In the genomic region with DNA sequence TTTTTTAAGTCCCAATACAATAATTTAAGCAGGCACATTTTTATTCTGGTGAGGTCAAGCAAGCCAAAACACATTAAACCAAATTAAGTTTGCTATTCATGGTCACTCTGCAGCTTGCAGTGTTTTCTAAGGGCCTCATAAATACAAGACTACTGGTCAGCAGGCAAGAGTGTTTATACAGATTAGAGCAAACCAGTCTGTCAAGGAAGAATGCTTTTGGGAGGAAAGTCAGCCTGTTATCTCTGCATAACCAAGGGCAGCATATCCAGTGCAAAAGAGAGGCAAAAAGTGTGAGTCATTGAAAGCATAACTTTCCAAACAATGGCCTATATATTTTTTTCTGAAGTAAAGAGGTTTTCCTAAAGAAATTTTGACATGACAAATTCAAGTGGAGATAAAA, we compare ENCODE assay signal across 12 cellular contexts. TPM values are rescaled to one million over a fixed set of nuclear protein-coding genes. Genes with fewer than 3 reads are reported as not detected.
DNase-seq lines count a peak whose midpoint lies in the region; ATAC-seq and TF ChIP-seq lines count a peak whose summit lies in the region.
"Had no signal": no experiment of that assay in that cellular context is flagged by ENCODE, and none has a peak within 500 bp of the region (broad histone marks: within the 10 kb centered on the region; RNA-seq: fewer than 3 reads in every experiment).

No MANE protein-coding gene starts in this region.

- H3K9me3 Mint-ChIP-seq in CD4-positive, alpha-beta T cell: no peaks in the 10 kb centered on the region

- H3K9me3 ChIP-seq in CD4-positive, alpha-beta T cell (ENCODE audit: control insufficient read depth, low read length): no peaks in the 10 kb centered on the region

- no peak overlapping the region for H3K4me3 Mint-ChIP-seq in CD4-positive, alpha-beta T cell

- no peak overlapping the region for H3K27ac ChIP-seq in CD4-positive, alpha-beta T cell (ENCODE audit: low read depth, low read length)

- POLR2A ChIA-PET in CD4-positive, alpha-beta T cell (lab: Charles Lee): no interaction called here

- no peak for DNase-seq in Right ventricle myocardium inferior (ENCODE audit: missing footprints)
- DNase-seq in cardiac septum (ENCODE audit: low spot score): no peak
- DNase-seq in cardiac fibroblast (ENCODE audit: low read depth in 2 of 2): peak; percentile 72 to 93
- DNase-seq in left kidney (ENCODE audit: low read depth, low spot score): peak; percentile 71
- DNase-seq in NCI-H2171 (lab: John Stamatoyannopoulos, UW): no peak
- no peak for DNase-seq in CD4-positive, alpha-beta T cell
- no peak for DNase-seq in NCI-H187 (lab: John Stamatoyannopoulos, UW)
- DNase-seq: activated gamma-delta T cell, AML-193, NCI-H1105 treated with DMSO at 0.1 percent for 48 hours, SW 1271 had no signal

- peak; percentile 38 for ATAC-seq in Right ventricle myocardium inferior
- ATAC-seq in HG03354 (IDR thresholded peaks at IDR 0.05; ENCODE audit: poor library complexity, severe bottlenecking, unreplicated experiment): no peak
- no peak for ATAC-seq in CD4-positive, alpha-beta T cell (ENCODE audit: poor library complexity)

- CTCF ChIA-PET in CD4-positive, alpha-beta T cell (lab: Charles Lee): no interaction called here

- no peaks in the 10 kb centered on the region for H3K36me3 Mint-ChIP-seq in CD4-positive, alpha-beta T cell (ENCODE audit: low read depth)

- no peak overlapping the region for H3K4me3 ChIP-seq in cardiac fibroblast (replicated peaks in 1 of 2; ENCODE audit: low read depth in 2 of 2, low read length in 2 of 2)

- H3K27me3 ChIP-seq in CD4-positive, alpha-beta T cell (ENCODE audit: control insufficient read depth, insufficient read depth, low read length): no peaks in the 10 kb centered on the region

- intact Hi-C loops in Right ventricle myocardium inferior (cut with DNase I): loop anchor here (5.0 kb wide), 1 partner anchor 80 kb away; the partner anchor contains the start of gene LGR4
- intact Hi-C loops in cardiac septum (cut with DNase I): loop anchor here (5.0 kb wide), 1 partner anchor 80 kb away; the partner anchor contains the start of gene LGR4
- intact Hi-C loops in CD4-positive, alpha-beta T cell (cut with DNase I, micrococcal nuclease): no loop called here

- no peaks in the 10 kb centered on the region for H3K4me1 Mint-ChIP-seq in CD4-positive, alpha-beta T cell (ENCODE audit: low read depth)

- peaks cover 7% of the 10 kb centered on the region for H3K27me3 Mint-ChIP-seq in CD4-positive, alpha-beta T cell

- TF ChIP-seq CTCF in cardiac fibroblast (IDR thresholded peaks at IDR 0.05; ENCODE audit: low read depth, low read length): no peak
- no peak for TF ChIP-seq CTCF in CD4-positive, alpha-beta T cell (IDR thresholded peaks at IDR 0.05)

- H3K27ac Mint-ChIP-seq in CD4-positive, alpha-beta T cell: no peak overlapping the region

RNA-seq across cellular contexts. Expression of gene CCDC34, which starts 29.7 kb away (rescaled TPM):
- total RNA-seq in Right ventricle myocardium inferior (3.8 TPM), cardiac septum (2.3 TPM)
- 1 to 10 TPM; 1.3 to 1.6 TPM for total RNA-seq in CD4-positive, alpha-beta T cell

Comparison
In these comparisons a context has a peak if more than half of its experiments do, and no peak if none do; other contexts are left out.
1. DNase-seq: peak in cardiac fibroblast (2 of 2) and left kidney (single experiment); none in Right ventricle myocardium inferior (single experiment), cardiac septum (single experiment), NCI-H2171 (single experiment), CD4-positive, alpha-beta T cell (0 of 10) and NCI-H187 (0 of 2).
2. intact Hi-C loops: an anchor here in Right ventricle myocardium inferior (5.0 kb wide) and cardiac septum (5.0 kb wide); none called in CD4-positive, alpha-beta T cell.